In the genomic region with DNA sequence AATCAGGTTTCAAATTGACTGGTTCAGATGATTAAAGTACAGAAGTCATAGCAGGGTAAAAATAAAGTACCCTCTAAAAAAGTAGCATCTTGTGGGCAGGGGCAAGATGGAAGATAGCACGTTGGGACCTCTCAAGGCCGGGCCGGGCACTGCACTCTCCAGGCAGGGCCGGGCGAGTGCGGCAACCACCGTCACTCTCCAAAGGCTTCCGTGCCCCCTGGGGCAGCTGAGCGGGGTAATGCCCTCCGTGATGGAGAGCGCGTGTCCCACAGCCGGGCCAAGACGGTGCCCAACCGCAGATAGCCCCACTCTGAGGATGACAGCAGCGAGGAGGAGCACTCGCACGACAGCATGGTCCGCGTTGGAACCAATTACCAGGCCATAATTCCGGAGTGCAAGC, we compare ENCODE assay signal across 21 cellular contexts.
"Had no signal": no experiment of that assay in that cellular context is flagged by ENCODE, and none has a peak within 500 bp of the region (broad histone marks: within the 10 kb centered on the region; RNA-seq: fewer than 3 reads in every experiment).

No MANE protein-coding gene starts in this region.

- DNase-seq: dorsolateral prefrontal cortex, gastrocnemius medialis, head of caudate nucleus, left cardiac atrium, midbrain, nucleus accumbens, psoas muscle, right cardiac atrium, sigmoid colon had no signal

- H3K9me3 ChIP-seq: gastrocnemius medialis, left lung, ovary, psoas muscle, sigmoid colon, stomach, thyroid gland, vagina had no signal

- H3K36me3 ChIP-seq: gastrocnemius medialis, left lung, neural progenitor cell, ovary, sigmoid colon, stomach, thyroid gland, vagina had no signal

- H3K4me3 ChIP-seq: dorsolateral prefrontal cortex, gastrocnemius medialis, left lung, neural progenitor cell, ovary, psoas muscle, sigmoid colon, stomach, thyroid gland, vagina had no signal

- H3K9me3 Mint-ChIP-seq: naive thymus-derived CD4-positive, alpha-beta T cell; nephron; neural progenitor cell; stimulated activated effector memory CD8-positive, alpha-beta T cell treated with anti-CD3 and anti-CD28 coated beads, Interleukin-12 subunit alpha, Interleukin-12 subunit beta, amount 100 ng/mL, for 72 hours had no signal

- FAIRE-seq: islet of Langerhans had no signal

- H3K9ac ChIP-seq: neural progenitor cell had no signal

- H2AFZ ChIP-seq: neural progenitor cell had no signal

- H3K27ac Mint-ChIP-seq: nephron; neural progenitor cell; stimulated activated effector memory CD8-positive, alpha-beta T cell treated with anti-CD3 and anti-CD28 coated beads, Interleukin-12 subunit alpha, Interleukin-12 subunit beta, amount 100 ng/mL, for 72 hours had no signal

- H3K4me3 Mint-ChIP-seq: naive thymus-derived CD4-positive, alpha-beta T cell; nephron; neural progenitor cell; stimulated activated effector memory CD8-positive, alpha-beta T cell treated with anti-CD3 and anti-CD28 coated beads, Interleukin-12 subunit alpha, Interleukin-12 subunit beta, amount 100 ng/mL, for 72 hours had no signal

- H3K27me3 ChIP-seq: dorsolateral prefrontal cortex, gastrocnemius medialis, left lung, neural progenitor cell, ovary, sigmoid colon, thyroid gland, vagina had no signal

- H3K4me1 Mint-ChIP-seq: nephron had no signal

- ATAC-seq: esophagus mucosa, gastrocnemius medialis, psoas muscle had no signal

- H3K4me1 ChIP-seq: gastrocnemius medialis, left lung, neural progenitor cell, psoas muscle, sigmoid colon, stomach, thyroid gland, vagina had no signal

- H3K4me2 ChIP-seq: neural progenitor cell had no signal

- H3K36me3 Mint-ChIP-seq: naive thymus-derived CD4-positive, alpha-beta T cell; neural progenitor cell; stimulated activated effector memory CD8-positive, alpha-beta T cell treated with anti-CD3 and anti-CD28 coated beads, Interleukin-12 subunit alpha, Interleukin-12 subunit beta, amount 100 ng/mL, for 72 hours had no signal

- H3K27ac ChIP-seq: dorsolateral prefrontal cortex, epithelial cell of prostate, gastrocnemius medialis, left lung, neural progenitor cell, ovary, psoas muscle, sigmoid colon, stomach, thyroid gland, vagina had no signal
